24 cellular contexts compared by ENCODE assay signal in the genomic region with DNA sequence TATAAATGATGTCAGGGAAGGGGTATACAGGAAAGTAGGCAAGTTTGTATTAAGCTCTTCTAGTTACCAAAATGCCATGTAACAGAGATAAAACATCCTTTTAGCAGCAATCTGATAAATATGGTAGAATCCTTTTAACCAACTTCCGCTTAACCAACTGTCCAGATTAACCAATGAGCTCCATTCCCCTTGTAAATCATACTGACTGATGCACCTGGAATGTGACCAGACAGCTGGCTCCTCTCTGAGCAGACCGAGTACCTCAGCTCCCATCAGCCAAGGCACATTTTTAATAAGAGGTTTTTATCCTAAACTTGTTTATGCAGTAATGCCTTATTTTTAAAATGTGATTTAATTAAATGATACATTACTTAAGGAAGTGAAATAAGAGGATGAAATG.
DNase-seq lines count a peak whose midpoint lies in the region; ATAC-seq and FAIRE-seq lines count a peak whose summit lies in the region.
"Had no signal": no experiment of that assay in that cellular context is flagged by ENCODE, and none has a peak within 500 bp of the region (broad histone marks: within the 10 kb centered on the region; RNA-seq: fewer than 3 reads in every experiment).

No MANE protein-coding gene starts in this region.

- H3K27me3 ChIP-seq in SJCRH30 (no peaks in the 10 kb centered on the region), small intestine (ENCODE audit: control insufficient read depth in 2 of 2, insufficient read depth in 2 of 2, low read length in 2 of 2) (no peaks in the 10 kb centered on the region)
- H3K27me3 ChIP-seq: body of pancreas had no signal

- no peaks in the 10 kb centered on the region for H3K36me3 ChIP-seq in SJCRH30
- no peaks in the 10 kb centered on the region for H3K36me3 ChIP-seq in small intestine (ENCODE audit: control insufficient read depth in 2 of 2, insufficient read depth in 2 of 2, low read length in 2 of 2)
- H3K36me3 ChIP-seq: WERI-Rb-1 had no signal

- no peak overlapping the region for H3K4me3 ChIP-seq in SJCRH30
- H3K4me3 ChIP-seq in small intestine (ENCODE audit: low read depth in 1 of 2, low read length in 2 of 2) = no peak overlapping the region
- H3K4me3 ChIP-seq: body of pancreas, coronary artery had no signal

- FAIRE-seq in small intestine (lab: Jason Lieb, UNC) = no peak
- FAIRE-seq: endometrium, kidney had no signal

- H3K4me1 ChIP-seq in SJCRH30 (no peaks in the 10 kb centered on the region), small intestine (ENCODE audit: control insufficient read depth in 2 of 2, insufficient read depth in 1 of 2, low read depth in 1 of 2, low read length in 1 of 2) (peaks cover 0 to 3% of the 10 kb centered on the region in 2 donors)
- H3K4me1 ChIP-seq: body of pancreas had no signal

- no peaks in the 10 kb centered on the region for H3K9me3 ChIP-seq in SJCRH30 (replicated peaks)
- H3K9me3 ChIP-seq in small intestine (ENCODE audit: control insufficient read depth, low read depth) = no peaks in the 10 kb centered on the region
- H3K9me3 ChIP-seq: body of pancreas had no signal

- DNase-seq in A172 (ENCODE audit: low spot score) = peak; percentile 55
- DNase-seq in EH (ENCODE audit: low read depth) = peak; percentile 51
- peak; percentile 14 to 19 for DNase-seq in SJCRH30
- peak; percentile 72 for DNase-seq in islet precursor cell
- DNase-seq in small intestine = no peak
- DNase-seq in activated CD8-positive, alpha-beta memory T cell treated with anti-CD3 and anti-CD28 coated beads, Interleukin-2, amount 50 U/mL, for 48 hours = no peak
- DNase-seq in NCI-H2081 treated with DMSO at 0.1 percent for 48 hours (lab: John Stamatoyannopoulos, UW) = no peak
- DNase-seq: activated T-cell treated with anti-CD3 and anti-CD28 coated beads, Interleukin-2, amount 50 U/mL, for 4 hours; body of pancreas; CD4-positive, CD25-positive, alpha-beta regulatory T cell; hypothalamus; KBM-7; kidney; mesendoderm; NCI-H1092; NCI-H2081; NCI-H524 treated with DMSO at 0.1 percent for 48 hours; nephron progenitor cell; stimulated activated CD8-positive, alpha-beta memory T cell treated with anti-CD3 and anti-CD28 coated beads, Interleukin-4, amount 100 ng/mL, for 48 hours; substantia nigra; WERI-Rb-1 had no signal

- H3K27ac ChIP-seq in SJCRH30 = no peak overlapping the region
- no peak overlapping the region for H3K27ac ChIP-seq in small intestine (ENCODE audit: low read depth in 1 of 2, low read length in 1 of 2)
- H3K27ac ChIP-seq: body of pancreas, coronary artery, WERI-Rb-1 had no signal

- 79 to 89% (median 84%) methylated on average over 2 of the region's 2 CpGs for WGBS in small intestine, 3 donors

- ATAC-seq in HG02678 (IDR thresholded peaks at IDR 0.05; ENCODE audit: unreplicated experiment) = no peak
- ATAC-seq: activated T-cell treated with anti-CD3 and anti-CD28 coated beads, Interleukin-2, amount 50 U/mL, for 4 hours; body of pancreas had no signal

Comparison
In these comparisons a context has a peak if more than half of its experiments do, and no peak if none do; other contexts are left out.
1. DNase-seq: peak in A172 (single experiment), EH (single experiment), SJCRH30 (2 of 2) and islet precursor cell (single experiment); none in small intestine (single experiment), activated CD8-positive, alpha-beta memory T cell treated with anti-CD3 and anti-CD28 coated beads, Interleukin-2, amount 50 U/mL, for 48 hours (single experiment) and NCI-H2081 treated with DMSO at 0.1 percent for 48 hours (single experiment).